ENCODE assay signal across 1 cellular context in the genomic region with DNA sequence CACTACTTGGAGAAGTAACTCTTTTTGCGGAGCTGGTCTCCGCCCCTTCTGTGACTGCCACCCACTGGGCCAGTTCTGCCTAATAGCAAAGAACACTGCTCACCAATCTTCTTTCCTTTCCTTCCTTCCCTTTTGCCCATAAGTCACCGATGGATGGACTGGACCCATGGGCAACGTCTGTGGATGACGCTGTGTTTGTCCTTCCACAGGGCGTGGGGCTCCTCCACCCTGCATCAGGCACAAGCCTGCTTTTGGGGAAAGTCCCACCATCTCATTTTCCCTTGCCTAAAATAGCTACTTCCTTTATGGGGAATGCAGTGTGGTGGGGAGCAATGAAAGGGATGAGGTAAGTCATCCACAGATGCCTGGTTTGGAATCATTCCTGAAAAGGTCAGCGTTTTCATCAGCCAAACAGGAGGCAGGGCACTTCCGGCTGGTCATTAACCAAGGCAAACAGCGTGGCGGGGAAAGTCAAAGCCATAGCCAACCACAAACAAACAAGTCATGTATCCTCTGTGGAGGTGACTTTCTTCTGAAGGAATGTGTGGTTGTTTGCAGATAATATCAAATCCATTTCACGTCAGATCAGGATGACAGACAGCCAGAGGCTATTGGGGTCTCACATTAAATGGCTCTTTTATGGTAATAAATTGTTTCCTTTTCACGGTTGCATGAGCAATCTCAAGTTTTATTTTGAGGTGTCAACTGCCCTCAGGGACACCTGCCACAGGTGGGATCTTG.
TF ChIP-seq lines count a peak whose summit lies in the region.

No MANE protein-coding gene starts in this region.

TF ChIP-seq in HepG2, 621 proteins besides CTCF, POLR2A, EP300 and RAD21 (continued from another document and continues in another):
- TF ChIP-seq TEAD2 (CRISPR knock-in tag; IDR thresholded peaks at IDR 0.05): no peak; the same call in 1 of the 2 replicates
- TF ChIP-seq FOXJ3 (CRISPR knock-in tag; IDR thresholded peaks at IDR 0.05; ENCODE audit: borderline replicate concordance): peak; percentile 97
- TF ChIP-seq JARID2 (CRISPR knock-in tag; IDR thresholded peaks at IDR 0.05; ENCODE audit: insufficient replicate concordance): no peak
- no peak for TF ChIP-seq IRX3 (CRISPR knock-in tag; IDR thresholded peaks at IDR 0.05; ENCODE audit: borderline replicate concordance, low read depth)
- TF ChIP-seq TGIF2 (CRISPR knock-in tag; IDR thresholded peaks at IDR 0.05): 0 out of 2 replicates have a peak, but pooled peaks have one; percentile 37
- TF ChIP-seq, protein P1, sequence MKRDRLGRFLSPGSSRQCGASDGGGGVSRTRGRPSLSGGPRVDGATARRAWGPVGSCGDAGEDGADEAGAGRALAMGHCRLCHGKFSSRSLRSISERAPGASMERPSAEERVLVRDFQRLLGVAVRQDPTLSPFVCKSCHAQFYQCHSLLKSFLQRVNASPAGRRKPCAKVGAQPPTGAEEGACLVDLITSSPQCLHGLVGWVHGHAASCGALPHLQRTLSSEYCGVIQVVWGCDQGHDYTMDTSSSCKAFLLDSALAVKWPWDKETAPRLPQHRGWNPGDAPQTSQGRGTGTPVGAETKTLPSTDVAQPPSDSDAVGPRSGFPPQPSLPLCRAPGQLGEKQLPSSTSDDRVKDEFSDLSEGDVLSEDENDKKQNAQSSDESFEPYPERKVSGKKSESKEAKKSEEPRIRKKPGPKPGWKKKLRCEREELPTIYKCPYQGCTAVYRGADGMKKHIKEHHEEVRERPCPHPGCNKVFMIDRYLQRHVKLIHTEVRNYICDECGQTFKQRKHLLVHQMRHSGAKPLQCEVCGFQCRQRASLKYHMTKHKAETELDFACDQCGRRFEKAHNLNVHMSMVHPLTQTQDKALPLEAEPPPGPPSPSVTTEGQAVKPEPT (CRISPR knock-in tag; IDR thresholded peaks at IDR 0.05; ENCODE audit: low read depth): 0 out of 2 replicates have a peak, but pooled peaks have one; percentile 41
- TF ChIP-seq, protein P2, sequence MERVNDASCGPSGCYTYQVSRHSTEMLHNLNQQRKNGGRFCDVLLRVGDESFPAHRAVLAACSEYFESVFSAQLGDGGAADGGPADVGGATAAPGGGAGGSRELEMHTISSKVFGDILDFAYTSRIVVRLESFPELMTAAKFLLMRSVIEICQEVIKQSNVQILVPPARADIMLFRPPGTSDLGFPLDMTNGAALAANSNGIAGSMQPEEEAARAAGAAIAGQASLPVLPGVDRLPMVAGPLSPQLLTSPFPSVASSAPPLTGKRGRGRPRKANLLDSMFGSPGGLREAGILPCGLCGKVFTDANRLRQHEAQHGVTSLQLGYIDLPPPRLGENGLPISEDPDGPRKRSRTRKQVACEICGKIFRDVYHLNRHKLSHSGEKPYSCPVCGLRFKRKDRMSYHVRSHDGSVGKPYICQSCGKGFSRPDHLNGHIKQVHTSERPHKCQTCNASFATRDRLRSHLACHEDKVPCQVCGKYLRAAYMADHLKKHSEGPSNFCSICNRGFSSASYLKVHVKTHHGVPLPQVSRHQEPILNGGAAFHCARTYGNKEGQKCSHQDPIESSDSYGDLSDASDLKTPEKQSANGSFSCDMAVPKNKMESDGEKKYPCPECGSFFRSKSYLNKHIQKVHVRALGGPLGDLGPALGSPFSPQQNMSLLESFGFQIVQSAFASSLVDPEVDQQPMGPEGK (CRISPR knock-in tag; IDR thresholded peaks at IDR 0.05): peak; percentile 69
- TF ChIP-seq, protein P3, sequence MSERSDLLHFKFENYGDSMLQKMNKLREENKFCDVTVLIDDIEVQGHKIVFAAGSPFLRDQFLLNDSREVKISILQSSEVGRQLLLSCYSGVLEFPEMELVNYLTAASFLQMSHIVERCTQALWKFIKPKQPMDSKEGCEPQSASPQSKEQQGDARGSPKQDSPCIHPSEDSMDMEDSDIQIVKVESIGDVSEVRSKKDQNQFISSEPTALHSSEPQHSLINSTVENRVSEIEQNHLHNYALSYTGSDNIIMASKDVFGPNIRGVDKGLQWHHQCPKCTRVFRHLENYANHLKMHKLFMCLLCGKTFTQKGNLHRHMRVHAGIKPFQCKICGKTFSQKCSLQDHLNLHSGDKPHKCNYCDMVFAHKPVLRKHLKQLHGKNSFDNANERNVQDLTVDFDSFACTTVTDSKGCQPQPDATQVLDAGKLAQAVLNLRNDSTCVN (CRISPR knock-in tag; IDR thresholded peaks at IDR 0.05; ENCODE audit: borderline replicate concordance): no peak; the same call in 1 of the 2 replicates
- no peak; the same call in 1 of the 2 replicates for TF ChIP-seq KDM5A (IDR thresholded peaks at IDR 0.05; ENCODE audit: borderline replicate concordance, low read length)
- no peak for TF ChIP-seq RELA (CRISPR knock-in tag; IDR thresholded peaks at IDR 0.05)
- 0 out of 2 replicates have a peak, but pooled peaks have one; percentile 3 for TF ChIP-seq ZNF780A (CRISPR knock-in tag; IDR thresholded peaks at IDR 0.05)
- TF ChIP-seq ZNF660 (CRISPR knock-in tag; IDR thresholded peaks at IDR 0.05; ENCODE audit: borderline replicate concordance, low read depth): no peak
- no peak for TF ChIP-seq ZNF550 (CRISPR knock-in tag; IDR thresholded peaks at IDR 0.05; ENCODE audit: borderline replicate concordance)
- TF ChIP-seq ZNF567 (CRISPR knock-in tag; IDR thresholded peaks at IDR 0.05; ENCODE audit: borderline replicate concordance): no peak; the same call in 1 of the 2 replicates
- TF ChIP-seq U2AF2 (IDR thresholded peaks at IDR 0.05; ENCODE audit: low read depth, low read length): no peak
- TF ChIP-seq, protein P4, sequence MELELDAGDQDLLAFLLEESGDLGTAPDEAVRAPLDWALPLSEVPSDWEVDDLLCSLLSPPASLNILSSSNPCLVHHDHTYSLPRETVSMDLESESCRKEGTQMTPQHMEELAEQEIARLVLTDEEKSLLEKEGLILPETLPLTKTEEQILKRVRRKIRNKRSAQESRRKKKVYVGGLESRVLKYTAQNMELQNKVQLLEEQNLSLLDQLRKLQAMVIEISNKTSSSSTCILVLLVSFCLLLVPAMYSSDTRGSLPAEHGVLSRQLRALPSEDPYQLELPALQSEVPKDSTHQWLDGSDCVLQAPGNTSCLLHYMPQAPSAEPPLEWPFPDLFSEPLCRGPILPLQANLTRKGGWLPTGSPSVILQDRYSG (CRISPR knock-in tag; IDR thresholded peaks at IDR 0.05): no peak
- peak; percentile 95 for TF ChIP-seq MED13 (CRISPR knock-in tag; IDR thresholded peaks at IDR 0.05)
- TF ChIP-seq ZNF160 (CRISPR knock-in tag; IDR thresholded peaks at IDR 0.05): no peak
- TF ChIP-seq SRSF4 (IDR thresholded peaks at IDR 0.05; ENCODE audit: low read depth, low read length, poor library complexity, severe bottlenecking): no peak
- TF ChIP-seq ZNF382 (CRISPR knock-in tag; IDR thresholded peaks at IDR 0.05; ENCODE audit: borderline replicate concordance): no peak
- peak; percentile 80 for TF ChIP-seq GABPB1 (CRISPR knock-in tag; IDR thresholded peaks at IDR 0.05)
- TF ChIP-seq XRCC5 (optimal IDR thresholded peaks at IDR 0.05; ENCODE audit: low read length): peak; percentile 25
- TF ChIP-seq ZNF496 (CRISPR knock-in tag; IDR thresholded peaks at IDR 0.05; ENCODE audit: insufficient replicate concordance): no peak
- no peak for TF ChIP-seq U2AF1 (optimal IDR thresholded peaks at IDR 0.05; ENCODE audit: low read depth, low read length)
- peak; percentile 65; the same call in 1 of the 2 replicates for TF ChIP-seq ZNF558 (CRISPR knock-in tag; IDR thresholded peaks at IDR 0.05; ENCODE audit: borderline replicate concordance)
- TF ChIP-seq NFE2L2 (IDR thresholded peaks at IDR 0.05; ENCODE audit: low read length): no peak; the same call in 1 of the 2 replicates
- TF ChIP-seq MEIS1 (CRISPR knock-in tag; IDR thresholded peaks at IDR 0.05; ENCODE audit: borderline replicate concordance): peak; percentile 88; the same call in 1 of the 2 replicates
- TF ChIP-seq MTA3 (CRISPR knock-in tag; IDR thresholded peaks at IDR 0.05): no peak
- no peak for TF ChIP-seq ZNF772 (CRISPR knock-in tag; IDR thresholded peaks at IDR 0.05)
- TF ChIP-seq PRPF4 (IDR thresholded peaks at IDR 0.05; ENCODE audit: low read depth, low read length, poor library complexity, severe bottlenecking): no peak
- TF ChIP-seq ZNF672 (CRISPR knock-in tag; IDR thresholded peaks at IDR 0.05): no peak
- peak; percentile 95 for TF ChIP-seq NR2F6 (IDR thresholded peaks at IDR 0.05)
- TF ChIP-seq NR2F6 (CRISPR knock-in tag; IDR thresholded peaks at IDR 0.05): peak; percentile 95
- TF ChIP-seq EHMT2 (IDR thresholded peaks at IDR 0.05; ENCODE audit: borderline replicate concordance, low read depth, low read length): no peak
- TF ChIP-seq ZNF616 (CRISPR knock-in tag; IDR thresholded peaks at IDR 0.05; ENCODE audit: low read depth): no peak
- TF ChIP-seq, protein P5, sequence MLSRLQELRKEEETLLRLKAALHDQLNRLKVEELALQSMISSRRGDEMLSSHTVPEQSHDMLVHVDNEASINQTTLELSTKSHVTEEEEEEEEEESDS (CRISPR knock-in tag; IDR thresholded peaks at IDR 0.05; ENCODE audit: borderline replicate concordance): no peak
- TF ChIP-seq, protein P6, sequence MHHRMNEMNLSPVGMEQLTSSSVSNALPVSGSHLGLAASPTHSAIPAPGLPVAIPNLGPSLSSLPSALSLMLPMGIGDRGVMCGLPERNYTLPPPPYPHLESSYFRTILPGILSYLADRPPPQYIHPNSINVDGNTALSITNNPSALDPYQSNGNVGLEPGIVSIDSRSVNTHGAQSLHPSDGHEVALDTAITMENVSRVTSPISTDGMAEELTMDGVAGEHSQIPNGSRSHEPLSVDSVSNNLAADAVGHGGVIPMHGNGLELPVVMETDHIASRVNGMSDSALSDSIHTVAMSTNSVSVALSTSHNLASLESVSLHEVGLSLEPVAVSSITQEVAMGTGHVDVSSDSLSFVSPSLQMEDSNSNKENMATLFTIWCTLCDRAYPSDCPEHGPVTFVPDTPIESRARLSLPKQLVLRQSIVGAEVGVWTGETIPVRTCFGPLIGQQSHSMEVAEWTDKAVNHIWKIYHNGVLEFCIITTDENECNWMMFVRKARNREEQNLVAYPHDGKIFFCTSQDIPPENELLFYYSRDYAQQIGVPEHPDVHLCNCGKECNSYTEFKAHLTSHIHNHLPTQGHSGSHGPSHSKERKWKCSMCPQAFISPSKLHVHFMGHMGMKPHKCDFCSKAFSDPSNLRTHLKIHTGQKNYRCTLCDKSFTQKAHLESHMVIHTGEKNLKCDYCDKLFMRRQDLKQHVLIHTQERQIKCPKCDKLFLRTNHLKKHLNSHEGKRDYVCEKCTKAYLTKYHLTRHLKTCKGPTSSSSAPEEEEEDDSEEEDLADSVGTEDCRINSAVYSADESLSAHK (CRISPR knock-in tag; IDR thresholded peaks at IDR 0.05; ENCODE audit: borderline replicate concordance): no peak
- TF ChIP-seq, protein P7, sequence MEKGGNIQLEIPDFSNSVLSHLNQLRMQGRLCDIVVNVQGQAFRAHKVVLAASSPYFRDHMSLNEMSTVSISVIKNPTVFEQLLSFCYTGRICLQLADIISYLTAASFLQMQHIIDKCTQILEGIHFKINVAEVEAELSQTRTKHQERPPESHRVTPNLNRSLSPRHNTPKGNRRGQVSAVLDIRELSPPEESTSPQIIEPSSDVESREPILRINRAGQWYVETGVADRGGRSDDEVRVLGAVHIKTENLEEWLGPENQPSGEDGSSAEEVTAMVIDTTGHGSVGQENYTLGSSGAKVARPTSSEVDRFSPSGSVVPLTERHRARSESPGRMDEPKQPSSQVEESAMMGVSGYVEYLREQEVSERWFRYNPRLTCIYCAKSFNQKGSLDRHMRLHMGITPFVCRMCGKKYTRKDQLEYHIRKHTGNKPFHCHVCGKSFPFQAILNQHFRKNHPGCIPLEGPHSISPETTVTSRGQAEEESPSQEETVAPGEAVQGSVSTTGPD (CRISPR knock-in tag; IDR thresholded peaks at IDR 0.05): peak; percentile 99
- TF ChIP-seq ZNF263 (CRISPR knock-in tag; IDR thresholded peaks at IDR 0.05): peak; percentile 77
- TF ChIP-seq ZNF296 (CRISPR knock-in tag; conservative IDR thresholded peaks at IDR 0.05): no peak
- peak; percentile 91 for TF ChIP-seq BRCA1 (CRISPR knock-in tag; IDR thresholded peaks at IDR 0.05)
- no peak for TF ChIP-seq ZNF563 (CRISPR knock-in tag; IDR thresholded peaks at IDR 0.05)
- TF ChIP-seq ZNF251 (CRISPR knock-in tag; IDR thresholded peaks at IDR 0.05): no peak
- no peak for TF ChIP-seq ZNF460 (CRISPR knock-in tag; IDR thresholded peaks at IDR 0.05; ENCODE audit: borderline replicate concordance)
- TF ChIP-seq ZNF891 (CRISPR knock-in tag; IDR thresholded peaks at IDR 0.05): no peak
- peak; percentile 87 for TF ChIP-seq ZNF264 (CRISPR knock-in tag; IDR thresholded peaks at IDR 0.05)
- TF ChIP-seq ZSCAN31 (CRISPR knock-in tag; IDR thresholded peaks at IDR 0.05; ENCODE audit: low read depth): no peak
- TF ChIP-seq ZNF256 (CRISPR knock-in tag; conservative IDR thresholded peaks at IDR 0.05): peak; percentile 81; the same call in 1 of the 2 replicates
- no peak for TF ChIP-seq ATRX (CRISPR knock-in tag; IDR thresholded peaks at IDR 0.05; ENCODE audit: borderline replicate concordance)
- peak; percentile 75; the same call in 1 of the 2 replicates for TF ChIP-seq SMYD3 (CRISPR knock-in tag; IDR thresholded peaks at IDR 0.05)
- TF ChIP-seq RXRA (CRISPR knock-in tag; IDR thresholded peaks at IDR 0.05): peak; percentile 94; the same call in 1 of the 2 replicates
- TF ChIP-seq HNRNPL (IDR thresholded peaks at IDR 0.05; ENCODE audit: low read depth, low read length): no peak
- 0 out of 2 replicates have a peak, but pooled peaks have one; percentile 29 for TF ChIP-seq MAZ (IDR thresholded peaks at IDR 0.05; ENCODE audit: borderline replicate concordance, low read depth, low read length)
- no peak for TF ChIP-seq MAZ (CRISPR knock-in tag; IDR thresholded peaks at IDR 0.05; ENCODE audit: low read depth)
- TF ChIP-seq ZFP36 (IDR thresholded peaks at IDR 0.05; ENCODE audit: borderline replicate concordance, low read depth, low read length, partially characterized antibody): no peak
- no peak for TF ChIP-seq ZNF468 (CRISPR knock-in tag; IDR thresholded peaks at IDR 0.05)
- no peak; the same call in 1 of the 2 replicates for TF ChIP-seq BORCS8-MEF2B (CRISPR knock-in tag; IDR thresholded peaks at IDR 0.05)
- no peak for TF ChIP-seq CHD2 (IDR thresholded peaks at IDR 0.05; ENCODE audit: low read depth, low read length)
